ENCODE assay signal across 1 cellular context in the genomic region with DNA sequence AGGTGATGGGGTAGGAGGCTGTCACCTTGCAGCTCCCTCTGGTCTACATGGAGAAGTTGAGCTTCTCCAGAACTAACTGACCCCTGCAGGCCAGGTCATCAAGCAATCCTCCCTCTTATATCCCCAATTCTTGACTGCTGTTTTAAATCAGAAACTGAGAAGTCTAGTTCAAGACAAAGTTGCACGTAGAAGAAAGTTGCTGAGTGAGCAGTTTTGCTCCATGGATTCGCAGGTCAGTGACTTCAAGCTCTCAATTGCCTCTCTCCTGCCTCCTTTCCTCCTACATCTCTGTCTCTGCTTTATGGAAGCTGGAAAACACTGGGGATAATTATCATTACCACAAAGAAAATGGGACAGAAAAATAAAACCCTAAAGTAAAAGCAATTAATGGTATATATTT.
TF ChIP-seq lines count a peak whose summit lies in the region.

No MANE protein-coding gene starts in this region.

TF ChIP-seq in H1, 55 proteins besides CTCF, POLR2A, EP300 and RAD21:
- TF ChIP-seq MAFK (IDR thresholded peaks at IDR 0.05; ENCODE audit: low read depth, low read length) (peak; percentile 86), JUND (IDR thresholded peaks at IDR 0.05; ENCODE audit: low read length) (no peak), YY1 (IDR thresholded peaks at IDR 0.05; ENCODE audit: low read depth, low read length) (no peak)
- TF ChIP-seq, protein P1, sequence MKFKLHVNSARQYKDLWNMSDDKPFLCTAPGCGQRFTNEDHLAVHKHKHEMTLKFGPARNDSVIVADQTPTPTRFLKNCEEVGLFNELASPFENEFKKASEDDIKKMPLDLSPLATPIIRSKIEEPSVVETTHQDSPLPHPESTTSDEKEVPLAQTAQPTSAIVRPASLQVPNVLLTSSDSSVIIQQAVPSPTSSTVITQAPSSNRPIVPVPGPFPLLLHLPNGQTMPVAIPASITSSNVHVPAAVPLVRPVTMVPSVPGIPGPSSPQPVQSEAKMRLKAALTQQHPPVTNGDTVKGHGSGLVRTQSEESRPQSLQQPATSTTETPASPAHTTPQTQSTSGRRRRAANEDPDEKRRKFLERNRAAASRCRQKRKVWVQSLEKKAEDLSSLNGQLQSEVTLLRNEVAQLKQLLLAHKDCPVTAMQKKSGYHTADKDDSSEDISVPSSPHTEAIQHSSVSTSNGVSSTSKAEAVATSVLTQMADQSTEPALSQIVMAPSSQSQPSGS (IDR thresholded peaks at IDR 0.05; ENCODE audit: low read length) = no peak
